ENCODE assay signal across 24 cellular contexts in genomic region chr9:131695366-131696162, GRCh38. TPM values are rescaled to one million over a fixed set of nuclear protein-coding genes. Genes with fewer than 3 reads are reported as not detected.
DNase-seq lines count a peak whose midpoint lies in the region; ATAC-seq and TF ChIP-seq lines count a peak whose summit lies in the region.
"Had no signal": no experiment of that assay in that cellular context is flagged by ENCODE, and none has a peak within 500 bp of the region (broad histone marks: within the 10 kb centered on the region; RNA-seq: fewer than 3 reads in every experiment).

No MANE protein-coding gene starts in this region.

- H3K36me3 Mint-ChIP-seq in CD14-positive monocyte (peaks cover 22 to 45% of the 10 kb centered on the region in 2 donors), naive B cell (peaks cover 0 to 13% of the 10 kb centered on the region in 2 donors)

- WGBS in prostate gland = 93% methylated on average over 9 of the region's 9 CpGs

- no peak for DNase-seq in CD14-positive monocyte (ENCODE audit: low spot score)
- DNase-seq in coronary artery (ENCODE audit: low spot score) = peak; percentile 72
- no peak for DNase-seq in naive B cell
- DNase-seq in prostate gland (ENCODE audit: low spot score) = no peak
- DNase-seq in NCI-H146 (lab: John Stamatoyannopoulos, UW) = no peak
- DNase-seq in HT-29 (ENCODE audit: low spot score) = no peak
- DNase-seq: activated CD4-positive, alpha-beta memory T cell treated with anti-CD3 and anti-CD28 coated beads, Interleukin-2, amount 10 ng/mL, durations not matched to agents 7 days and 5 days; activated naive CD4-positive, alpha-beta T cell; amygdala; DMS153; foreskin fibroblast; GDM1; NCI-H1694 treated with DMSO at 0.1 percent for 48 hours; NCI-H69; right cardiac atrium; SK-N-SH; stimulated activated CD4-positive, alpha-beta T cell treated with anti-CD3 and anti-CD28 coated beads, Interleukin-4, amount 100 ng/mL, for 24 hours; upper lobe of left lung had no signal

- no peak overlapping the region for H3K9ac ChIP-seq in HUES48 (ENCODE audit: low read depth, low read length)
- H3K9ac ChIP-seq: KMS-11, SK-N-SH had no signal

- TF ChIP-seq CTCF in CD14-positive monocyte (IDR thresholded peaks at IDR 0.05) (no peak), coronary artery (IDR thresholded peaks at IDR 0.05) (no peak), prostate gland (IDR thresholded peaks at IDR 0.05) (no peak)

- H3K36me3 ChIP-seq in HUES48 (ENCODE audit: control insufficient read depth, insufficient read depth, low read length) = no peaks in the 10 kb centered on the region
- H3K36me3 ChIP-seq in prostate gland = no peaks in the 10 kb centered on the region
- H3K36me3 ChIP-seq: upper lobe of left lung had no signal

- H3K27ac ChIP-seq in HUES48 (ENCODE audit: low read depth, low read length) (peak overlapping the region; percentile 56), coronary artery (no peak overlapping the region), prostate gland (no peak overlapping the region)
- H3K27ac ChIP-seq: C4-2B, KMS-11, RWPE1 had no signal

- ATAC-seq in naive B cell (ENCODE audit: low read depth in 2 of 2) = no peak
- no peak for ATAC-seq in GM18909 (IDR thresholded peaks at IDR 0.05; ENCODE audit: poor library complexity, unreplicated experiment)
- ATAC-seq: right cardiac atrium had no signal

- H3K4me1 ChIP-seq in HUES48 (ENCODE audit: control insufficient read depth, insufficient read depth, low read length) (peaks cover 66% of the 10 kb centered on the region), prostate gland (replicated peaks) (no peaks in the 10 kb centered on the region)

- peaks cover 65% of the 10 kb centered on the region for H3K4me1 Mint-ChIP-seq in CD14-positive monocyte
- H3K4me1 Mint-ChIP-seq in naive B cell = peaks cover 90 to 97% (median 94%) of the 10 kb centered on the region in 3 donors

- no peaks in the 10 kb centered on the region for H3K9me3 Mint-ChIP-seq in CD14-positive monocyte
- peaks cover 0 to 1% (median 0%) of the 10 kb centered on the region in 7 donors for H3K9me3 Mint-ChIP-seq in naive B cell
- H3K9me3 Mint-ChIP-seq: activated CD4-positive, alpha-beta memory T cell treated with anti-CD3 and anti-CD28 coated beads, Interleukin-2, amount 10 ng/mL, durations not matched to agents 7 days and 5 days had no signal

- no peak overlapping the region for H3K4me3 Mint-ChIP-seq in CD14-positive monocyte
- H3K4me3 Mint-ChIP-seq in naive B cell = no peak overlapping the region
- H3K4me3 Mint-ChIP-seq: activated CD4-positive, alpha-beta memory T cell treated with anti-CD3 and anti-CD28 coated beads, Interleukin-2, amount 10 ng/mL, durations not matched to agents 7 days and 5 days had no signal

- H3K27me3 ChIP-seq in HUES48 (ENCODE audit: control insufficient read depth, insufficient read depth, low read length) = no peaks in the 10 kb centered on the region
- no peaks in the 10 kb centered on the region for H3K27me3 ChIP-seq in prostate gland (replicated peaks; ENCODE audit: insufficient read depth)
- H3K27me3 ChIP-seq: dorsolateral prefrontal cortex, upper lobe of left lung had no signal

- intact Hi-C loops in CD14-positive monocyte (cut with micrococcal nuclease) = loop anchor here (5.0 kb wide), 1 partner anchor 38 kb away; no protein-coding TSS in a partner anchor
- intact Hi-C loops in prostate gland (cut with DNase I) = no loop called here

- H3K27me3 Mint-ChIP-seq in CD14-positive monocyte (ENCODE audit: low read depth in 3 of 3) (no peaks in the 10 kb centered on the region), naive B cell (no peaks in the 10 kb centered on the region)
- H3K27me3 Mint-ChIP-seq: activated CD4-positive, alpha-beta memory T cell treated with anti-CD3 and anti-CD28 coated beads, Interleukin-2, amount 10 ng/mL, durations not matched to agents 7 days and 5 days had no signal

- no peak overlapping the region for H3K4me3 ChIP-seq in HUES48 (ENCODE audit: low read depth, low read length)
- H3K4me3 ChIP-seq in coronary artery = no peak overlapping the region
- H3K4me3 ChIP-seq in prostate gland = no peak overlapping the region
- H3K4me3 ChIP-seq: dorsolateral prefrontal cortex, upper lobe of left lung had no signal

- H3K9me3 ChIP-seq in HUES48 (ENCODE audit: control insufficient read depth, insufficient read depth, low read length) = no peaks in the 10 kb centered on the region
- H3K9me3 ChIP-seq in prostate gland = no peaks in the 10 kb centered on the region
- H3K9me3 ChIP-seq: SK-N-SH, upper lobe of left lung had no signal

- peak overlapping the region in 4 of 7 donors; percentile 60 to 99 (median 68) for H3K27ac Mint-ChIP-seq in CD14-positive monocyte
- peak overlapping the region; percentile 68 to 90 (median 84) for H3K27ac Mint-ChIP-seq in naive B cell
- H3K27ac Mint-ChIP-seq: activated CD4-positive, alpha-beta memory T cell treated with anti-CD3 and anti-CD28 coated beads, Interleukin-2, amount 10 ng/mL, durations not matched to agents 7 days and 5 days had no signal

- TF ChIP-seq POLR2A in prostate gland (IDR thresholded peaks at IDR 0.05) = no peak

RNA-seq across cellular contexts. Expression of gene RAPGEF1, which starts 44.3 kb away (rescaled TPM):
- 1 to 10 TPM; 1.7 to 3.0 TPM for polyA plus RNA-seq in CD14-positive monocyte
- 10 to 100 TPM in 2 of 6 donors, 1 to 10 TPM in 4; 3.4 to 21.1 (median 7.9) TPM for polyA plus RNA-seq in naive B cell (ENCODE audit: low read depth in 6 of 6)
- 10 to 100 TPM; 28.6 to 63.8 TPM for total RNA-seq in prostate gland
- total RNA-seq in HT-29 (2014; rRNA removed; shearing (Covaris generic)) = 15.7 and 15.8 TPM in 2 replicates
